ENCODE assay signal across 8 cellular contexts in genomic region chr3:9302425-9303181, GRCh38. TPM values are rescaled to one million over a fixed set of nuclear protein-coding genes. Genes with fewer than 3 reads are reported as not detected.
DNase-seq lines count a peak whose midpoint lies in the region; ATAC-seq and TF ChIP-seq lines count a peak whose summit lies in the region.

No MANE protein-coding gene starts in this region.

- peak overlapping the region; percentile 68 to 73 (median 72) for H3K4me3 Mint-ChIP-seq in nephron

- H3K4me1 Mint-ChIP-seq in nephron: peaks cover 17% of the 10 kb centered on the region

- no peaks in the 10 kb centered on the region for H3K36me3 Mint-ChIP-seq in nephron (ENCODE audit: low read depth)

- ATAC-seq in GM21381 (IDR thresholded peaks at IDR 0.05; ENCODE audit: unreplicated experiment): peak; percentile 91

- H3K27me3 Mint-ChIP-seq in nephron (ENCODE audit: low read depth): peaks cover 4% of the 10 kb centered on the region

- no peak overlapping the region for H3K4me3 ChIP-seq in Jurkat, Clone E6-1 (ENCODE audit: low read length)
- peak overlapping the region; percentile 29 for H3K4me3 ChIP-seq in fibroblast of the aortic adventitia (ENCODE audit: low read depth, low read length)

- H3K9me3 Mint-ChIP-seq in nephron: peaks cover 4% of the 10 kb centered on the region

- DNase-seq in COLO829 (ENCODE audit: low spot score): peak; percentile 54
- DNase-seq in Jurkat, Clone E6-1 (ENCODE audit: low read depth, low spot score): peak; percentile 66
- peak; percentile 68 for DNase-seq in RPMI7951 (ENCODE audit: low read depth)
- peak; percentile 61 for DNase-seq in activated T-helper 9 cell treated with anti-CD3 and anti-CD28 coated beads, Interleukin-2, amount 50 U/mL, for 16 hours (ENCODE audit: low read depth)
- peak; percentile 78 for DNase-seq in fibroblast of the aortic adventitia (ENCODE audit: low read depth)
- peak; percentile 69 for DNase-seq in stimulated activated naive CD4-positive, alpha-beta T cell treated with Interleukin-2 at 50 U/mL for 16 hours (lab: John Stamatoyannopoulos, UW)

- peak overlapping the region; percentile 9 to 71 (median 61) for H3K27ac Mint-ChIP-seq in nephron

- TF ChIP-seq CTCF in fibroblast of the aortic adventitia (IDR thresholded peaks at IDR 0.05; ENCODE audit: insufficient read depth, low read length) (peak; percentile 86), nephron (IDR thresholded peaks at IDR 0.05; ENCODE audit: unreplicated experiment in 3 of 3) (peak; percentile 93 to 96 (median 95))

RNA-seq across cellular contexts. Expression of gene SRGAP3, which starts 53.2 kb away (rescaled TPM):
- polyA plus RNA-seq in Jurkat, Clone E6-1 (2012; ENCODE audit: insufficient read depth, insufficient read length): 6.8 TPM
- 2.3 and 3.6 TPM in 2 replicates for total RNA-seq in RPMI7951 (2014; rRNA removed; shearing (Covaris generic))
- 4.6 and 6.1 TPM in 2 replicates for total RNA-seq in fibroblast of the aortic adventitia (ENCODE audit: low replicate concordance)
